ENCODE assay signal across 8 cellular contexts in genomic region chr11:10459029-10459970, GRCh38. TPM values are rescaled to one million over a fixed set of nuclear protein-coding genes. Genes with fewer than 3 reads are reported as not detected.
DNase-seq lines count a peak whose midpoint lies in the region; ATAC-seq and TF ChIP-seq lines count a peak whose summit lies in the region.

No MANE protein-coding gene starts in this region.

- ATAC-seq in GM21515 (IDR thresholded peaks at IDR 0.05; ENCODE audit: unreplicated experiment) (peak; percentile 44), left cardiac atrium (peak; percentile 16 to 27)
- ATAC-seq in stimulated activated memory B cell treated with anti-CD40 and anti-IgM and Interleukin-4, amounts not matched to agents 10 μg/mL and 1 μg/mL and 100 μg/mL, for 72 hours = peak; percentile 80

- H3K4me1 Mint-ChIP-seq in activated CD4-positive, alpha-beta memory T cell treated with anti-CD3 and anti-CD28 coated beads, Interleukin-2, amount 10 ng/mL, durations not matched to agents 7 days and 5 days = peaks cover 59% of the 10 kb centered on the region
- H3K4me1 Mint-ChIP-seq in stimulated activated memory B cell treated with anti-CD40 and anti-IgM and Interleukin-4, amounts not matched to agents 10 μg/mL and 1 μg/mL and 100 μg/mL, for 72 hours = peaks cover 75% of the 10 kb centered on the region

- H3K27ac Mint-ChIP-seq in activated CD4-positive, alpha-beta memory T cell treated with anti-CD3 and anti-CD28 coated beads, Interleukin-2, amount 10 ng/mL, durations not matched to agents 7 days and 5 days = peak overlapping the region; percentile 98
- peak overlapping the region; percentile 95 for H3K27ac Mint-ChIP-seq in stimulated activated memory B cell treated with anti-CD40 and anti-IgM and Interleukin-4, amounts not matched to agents 10 μg/mL and 1 μg/mL and 100 μg/mL, for 72 hours

- POLR2A ChIA-PET in GM10248 (lab: Yijun Ruan, JAX) = no interaction called here
- POLR2A ChIA-PET in activated CD4-positive, alpha-beta memory T cell treated with anti-CD3 and anti-CD28 coated beads, Interleukin-2, amount 10 ng/mL, durations not matched to agents 7 days and 5 days (lab: Charles Lee) = interaction anchor here (0.5 to 6.1 kb wide), 16 partner anchors 14 to 1776 kb away, joined by 3 to 33 read pairs (median 3); partner anchors contain the start of genes EIF4G2, RNF141, RPL27A and TRIM66

- intact Hi-C loops in left cardiac atrium (cut with DNase I) = no loop called here

- peak overlapping the region; percentile 79 for H3K4me3 Mint-ChIP-seq in activated CD4-positive, alpha-beta memory T cell treated with anti-CD3 and anti-CD28 coated beads, Interleukin-2, amount 10 ng/mL, durations not matched to agents 7 days and 5 days
- H3K4me3 Mint-ChIP-seq in stimulated activated memory B cell treated with anti-CD40 and anti-IgM and Interleukin-4, amounts not matched to agents 10 μg/mL and 1 μg/mL and 100 μg/mL, for 72 hours = peak overlapping the region; percentile 78

- H3K9me3 ChIP-seq in KOPT-K1 (ENCODE audit: insufficient read depth, low read length, poor library complexity, severe bottlenecking) = no peaks in the 10 kb centered on the region

- no peaks in the 10 kb centered on the region for H3K27me3 Mint-ChIP-seq in activated CD4-positive, alpha-beta memory T cell treated with anti-CD3 and anti-CD28 coated beads, Interleukin-2, amount 10 ng/mL, durations not matched to agents 7 days and 5 days
- no peaks in the 10 kb centered on the region for H3K27me3 Mint-ChIP-seq in stimulated activated memory B cell treated with anti-CD40 and anti-IgM and Interleukin-4, amounts not matched to agents 10 μg/mL and 1 μg/mL and 100 μg/mL, for 72 hours

- H3K36me3 ChIP-seq in KOPT-K1 (ENCODE audit: insufficient read depth, low read length) = peaks cover 33% of the 10 kb centered on the region

- CTCF ChIA-PET in GM10248 (lab: Yijun Ruan, JAX) = interaction anchor here (1.1 to 2.0 kb wide), 11 partner anchors 14 to 333 kb away, joined by 3 to 8 read pairs (median 4); partner anchors contain the start of gene RNF141
- CTCF ChIA-PET in activated CD4-positive, alpha-beta memory T cell treated with anti-CD3 and anti-CD28 coated beads, Interleukin-2, amount 10 ng/mL, durations not matched to agents 7 days and 5 days (lab: Charles Lee) = interaction anchor here (0.6 to 11.1 kb wide), 8 partner anchors 13 to 1144 kb away, joined by 3 to 66 read pairs (median 4); partner anchors contain the start of genes RNF141 and TMEM41B

- no peaks in the 10 kb centered on the region for H3K9me3 Mint-ChIP-seq in activated CD4-positive, alpha-beta memory T cell treated with anti-CD3 and anti-CD28 coated beads, Interleukin-2, amount 10 ng/mL, durations not matched to agents 7 days and 5 days
- H3K9me3 Mint-ChIP-seq in stimulated activated memory B cell treated with anti-CD40 and anti-IgM and Interleukin-4, amounts not matched to agents 10 μg/mL and 1 μg/mL and 100 μg/mL, for 72 hours = no peaks in the 10 kb centered on the region

- peak overlapping the region; percentile 83 for H3K27ac ChIP-seq in KOPT-K1 (ENCODE audit: low read depth, low read length, poor library complexity, severe bottlenecking)

- DNase-seq in GM10248 (ENCODE audit: extremely low spot score) (peak; percentile 70), left cardiac atrium (no peak), hippocampal formation (lab: John Stamatoyannopoulos, UW) (no peak), DMS114 treated with DMSO at 0.1 percent for 48 hours (lab: John Stamatoyannopoulos, UW; ENCODE audit: unreplicated experiment) (no peak)
- peak; percentile 72 for DNase-seq in activated CD4-positive, alpha-beta memory T cell treated with anti-CD3 and anti-CD28 coated beads, Interleukin-2, amount 10 ng/mL, durations not matched to agents 7 days and 5 days

- TF ChIP-seq CTCF in GM10248 (IDR thresholded peaks at IDR 0.05; ENCODE audit: control extremely low read depth, extremely low read depth, low read depth, missing control alignments) = no peak

- peaks cover 49% of the 10 kb centered on the region for H3K36me3 Mint-ChIP-seq in activated CD4-positive, alpha-beta memory T cell treated with anti-CD3 and anti-CD28 coated beads, Interleukin-2, amount 10 ng/mL, durations not matched to agents 7 days and 5 days (ENCODE audit: low read depth)
- peaks cover 25% of the 10 kb centered on the region for H3K36me3 Mint-ChIP-seq in stimulated activated memory B cell treated with anti-CD40 and anti-IgM and Interleukin-4, amounts not matched to agents 10 μg/mL and 1 μg/mL and 100 μg/mL, for 72 hours

RNA-seq across cellular contexts. Expression of gene AMPD3, which starts 4.2 kb away (rescaled TPM):
- 10 to 100 TPM; 21.4 to 23.3 TPM for total RNA-seq in activated CD4-positive, alpha-beta memory T cell treated with anti-CD3 and anti-CD28 coated beads, Interleukin-2, amount 10 ng/mL, durations not matched to agents 7 days and 5 days
- 1 to 10 TPM; 4.4 to 4.7 TPM for total RNA-seq in left cardiac atrium

Comparison
In these comparisons a context has a peak if more than half of its experiments do, and no peak if none do; other contexts are left out.
1. DNase-seq: peak in GM10248 (single experiment) and activated CD4-positive, alpha-beta memory T cell treated with anti-CD3 and anti-CD28 coated beads, Interleukin-2, amount 10 ng/mL, durations not matched to agents 7 days and 5 days (single experiment); none in left cardiac atrium (single experiment), hippocampal formation (0 of 2) and DMS114 treated with DMSO at 0.1 percent for 48 hours (single experiment).
2. ATAC-seq: peak in every context shown above with its lines; median percentile 80 in stimulated activated memory B cell treated with anti-CD40 and anti-IgM and Interleukin-4, amounts not matched to agents 10 μg/mL and 1 μg/mL and 100 μg/mL, for 72 hours; 44 in GM21515; 22 in left cardiac atrium.